Comparison of ENCODE assay signal across 28 cellular contexts in the genomic region with DNA sequence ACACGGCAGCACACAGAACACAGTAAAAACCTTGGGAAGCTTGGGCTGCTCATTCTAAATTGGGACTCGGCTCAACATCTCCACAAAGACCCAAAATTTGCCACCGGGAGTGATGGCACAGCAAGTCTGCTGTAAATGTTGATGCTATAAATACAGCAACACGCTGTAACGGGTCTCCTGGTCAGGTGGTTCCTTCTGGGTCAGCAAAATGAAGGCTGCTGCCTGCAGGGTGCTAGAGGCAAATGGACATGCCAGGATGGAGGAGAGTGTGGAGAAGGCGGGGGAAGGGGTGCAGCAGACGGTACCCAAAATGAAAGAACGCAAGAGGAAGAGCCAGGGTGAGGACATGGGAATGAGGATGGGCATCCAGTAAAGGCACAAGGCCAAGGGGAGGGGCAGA.
"Had no signal": no experiment of that assay in that cellular context is flagged by ENCODE, and none has a peak within 500 bp of the region (broad histone marks: within the 10 kb centered on the region; RNA-seq: fewer than 3 reads in every experiment).

No MANE protein-coding gene starts in this region.

- H3K27ac ChIP-seq: cardiac muscle cell, KMS-11, SK-N-MC, VCaP had no signal

- H3K9ac ChIP-seq: KMS-11 had no signal

- H3K27ac Mint-ChIP-seq: activated CD8-positive, alpha-beta T cell treated with anti-CD3 and anti-CD28 coated beads for 36 hours; activated naive CD8-positive, alpha-beta T cell treated with anti-CD3 and anti-CD28 coated beads, Interleukin-2, amount 50 U/mL, for 24 hours; activated T-helper 1 cell treated with anti-CD3 and anti-CD28 coated beads, Interleukin-12 subunit alpha, Interleukin-12 subunit beta, Interleukin-2, Interleukin-4 antibody, amounts not matched to agents 30 ng/mL and 10 ng/mL and 1 ng/mL, durations not matched to agents 14 hours and 24 hours and 36 hours had no signal

- H3K9me3 Mint-ChIP-seq: activated CD8-positive, alpha-beta T cell treated with anti-CD3 and anti-CD28 coated beads for 36 hours; activated naive CD4-positive, alpha-beta T cell treated with anti-CD3 and anti-CD28 coated beads, Interleukin-2, amount 50 U/mL, for 72 hours; activated naive CD8-positive, alpha-beta T cell treated with anti-CD3 and anti-CD28 coated beads, Interleukin-2, amount 50 U/mL, for 24 hours; activated T-helper 1 cell treated with anti-CD3 and anti-CD28 coated beads, Interleukin-12 subunit alpha, Interleukin-12 subunit beta, Interleukin-2, Interleukin-4 antibody, amounts not matched to agents 30 ng/mL and 10 ng/mL and 1 ng/mL, durations not matched to agents 14 hours and 24 hours and 36 hours; brain had no signal

- H3K27me3 ChIP-seq: cardiac muscle cell had no signal

- H3K4me2 ChIP-seq: KMS-11 had no signal

- H3K27me3 Mint-ChIP-seq: activated CD8-positive, alpha-beta T cell treated with anti-CD3 and anti-CD28 coated beads for 36 hours; activated naive CD8-positive, alpha-beta T cell treated with anti-CD3 and anti-CD28 coated beads, Interleukin-2, amount 50 U/mL, for 24 hours had no signal

- H3K4me3 Mint-ChIP-seq: activated CD8-positive, alpha-beta T cell treated with anti-CD3 and anti-CD28 coated beads for 36 hours; activated naive CD8-positive, alpha-beta T cell treated with anti-CD3 and anti-CD28 coated beads, Interleukin-2, amount 50 U/mL, for 24 hours; activated T-helper 1 cell treated with anti-CD3 and anti-CD28 coated beads, Interleukin-12 subunit alpha, Interleukin-12 subunit beta, Interleukin-2, Interleukin-4 antibody, amounts not matched to agents 30 ng/mL and 10 ng/mL and 1 ng/mL, durations not matched to agents 14 hours and 24 hours and 36 hours; brain had no signal

- DNase-seq: activated CD4-positive, CD25-positive, alpha-beta regulatory T cell; activated CD8-positive, alpha-beta memory T cell treated with anti-CD3 and anti-CD28 coated beads, Interleukin-2, amount 50 U/mL, for 4 hours; activated CD8-positive, alpha-beta T cell treated with anti-CD3 and anti-CD28 coated beads for 36 hours; activated effector memory CD4-positive, alpha-beta T cell treated with anti-CD3 and anti-CD28 coated beads, Interleukin-2, amount 50 U/mL, for 16 hours; activated naive CD4-positive, alpha-beta T cell treated with Interleukin-2 at 50 U/mL for 16 hours; activated naive CD8-positive, alpha-beta T cell treated with anti-CD3 and anti-CD28 coated beads, Interleukin-2, amount 50 U/mL, for 24 hours; amniotic stem cell; MV-4-11; NCI-H1092 treated with DMSO at 0.1 percent for 48 hours; NCI-H1417 treated with DMSO at 0.1 percent for 48 hours; NCI-H1694; NCI-H2029; NCI-H2107; NCI-H2171 treated with DMSO at 0.1 percent for 48 hours; NCI-H226; NCI-H526 treated with DMSO at 0.1 percent for 48 hours; NCI-H82; NK-92 treated with Interleukin-12 subunit alpha and Interleukin-12 subunit beta, amount 100 ng/mL, for 24 hours; PC-3; T-helper 1 cell had no signal

- H3K4me3 ChIP-seq: cardiac muscle cell, SK-N-MC had no signal

- ATAC-seq: activated CD8-positive, alpha-beta T cell treated with anti-CD3 and anti-CD28 coated beads for 36 hours; activated naive CD4-positive, alpha-beta T cell treated with anti-CD3 and anti-CD28 coated beads, Interleukin-2, amount 50 U/mL, for 72 hours; activated naive CD8-positive, alpha-beta T cell treated with anti-CD3 and anti-CD28 coated beads, Interleukin-2, amount 50 U/mL, for 24 hours; PC-3; Right ventricle myocardium inferior had no signal
